8 cellular contexts compared by ENCODE assay signal in genomic region chr9:127561491-127562270, GRCh38. TPM values are rescaled to one million over a fixed set of nuclear protein-coding genes. Genes with fewer than 3 reads are reported as not detected.
DNase-seq lines count a peak whose midpoint lies in the region; ATAC-seq and TF ChIP-seq lines count a peak whose summit lies in the region.

No MANE protein-coding gene starts in this region.

- H3K4me3 Mint-ChIP-seq in activated naive CD4-positive, alpha-beta T cell treated with anti-CD3 and anti-CD28 coated beads, Interleukin-2, amount 10 ng/mL, durations not matched to agents 7 days and 5 days, result peak overlapping the region; percentile 0
- no peak overlapping the region for H3K4me3 Mint-ChIP-seq in activated CD4-positive, alpha-beta memory T cell treated with anti-CD3 and anti-CD28 coated beads for 36 hours

- H3K9me3 Mint-ChIP-seq in activated naive CD4-positive, alpha-beta T cell treated with anti-CD3 and anti-CD28 coated beads, Interleukin-2, amount 10 ng/mL, durations not matched to agents 7 days and 5 days, result no peaks in the 10 kb centered on the region
- no peaks in the 10 kb centered on the region for H3K9me3 Mint-ChIP-seq in activated CD4-positive, alpha-beta memory T cell treated with anti-CD3 and anti-CD28 coated beads for 36 hours

- no peak for TF ChIP-seq CTCF in foreskin keratinocyte (conservative IDR thresholded peaks at IDR 0.05)

- DNase-seq in activated naive CD4-positive, alpha-beta T cell treated with anti-CD3 and anti-CD28 coated beads, Interleukin-2, amount 10 ng/mL, durations not matched to agents 7 days and 5 days, result no peak
- DNase-seq in activated naive CD4-positive, alpha-beta T cell treated with anti-CD3 and anti-CD28 coated beads, Interleukin-2, amount 50 U/mL, for 16 hours, result no peak
- DNase-seq in activated CD4-positive, alpha-beta memory T cell treated with anti-CD3 and anti-CD28 coated beads for 36 hours, result peak; percentile 32
- DNase-seq in foreskin keratinocyte (peak; percentile 99 to 100), pulmonary artery endothelial cell (ENCODE audit: low read depth, low spot score) (peak; percentile 66), cerebellum (ENCODE audit: low spot score) (no peak), middle frontal gyrus (ENCODE audit: extremely low spot score, low spot score) (no peak)

- ATAC-seq in foreskin keratinocyte, result peak; percentile 86
- ATAC-seq in HG03469 (IDR thresholded peaks at IDR 0.05; ENCODE audit: unreplicated experiment), result no peak

- peaks cover 68% of the 10 kb centered on the region for H3K36me3 Mint-ChIP-seq in activated naive CD4-positive, alpha-beta T cell treated with anti-CD3 and anti-CD28 coated beads, Interleukin-2, amount 10 ng/mL, durations not matched to agents 7 days and 5 days
- no peaks in the 10 kb centered on the region for H3K36me3 Mint-ChIP-seq in activated CD4-positive, alpha-beta memory T cell treated with anti-CD3 and anti-CD28 coated beads for 36 hours

- intact Hi-C loops in activated CD4-positive, alpha-beta memory T cell treated with anti-CD3 and anti-CD28 coated beads for 36 hours (cut with micrococcal nuclease), result no loop called here

- CTCF ChIA-PET in activated naive CD4-positive, alpha-beta T cell treated with anti-CD3 and anti-CD28 coated beads, Interleukin-2, amount 10 ng/mL, durations not matched to agents 7 days and 5 days (lab: Charles Lee), result no interaction called here
- CTCF ChIA-PET in activated CD4-positive, alpha-beta memory T cell treated with anti-CD3 and anti-CD28 coated beads for 36 hours (lab: Charles Lee), result interaction anchor here (0.6 to 1.0 kb wide), 2 partner anchors 21 to 26 kb away, joined by 3 read pairs; no protein-coding TSS in a partner anchor

- H3K27me3 ChIP-seq in foreskin keratinocyte, result no peaks in the 10 kb centered on the region

- peak overlapping the region; percentile 31 for H3K27ac Mint-ChIP-seq in activated naive CD4-positive, alpha-beta T cell treated with anti-CD3 and anti-CD28 coated beads, Interleukin-2, amount 10 ng/mL, durations not matched to agents 7 days and 5 days
- H3K27ac Mint-ChIP-seq in activated CD4-positive, alpha-beta memory T cell treated with anti-CD3 and anti-CD28 coated beads for 36 hours, result no peak overlapping the region

- peak overlapping the region; percentile 75 for H3K27ac ChIP-seq in foreskin keratinocyte

- H3K4me1 ChIP-seq in foreskin keratinocyte, result peaks cover 53% of the 10 kb centered on the region

- no peaks in the 10 kb centered on the region for H3K27me3 Mint-ChIP-seq in activated naive CD4-positive, alpha-beta T cell treated with anti-CD3 and anti-CD28 coated beads, Interleukin-2, amount 10 ng/mL, durations not matched to agents 7 days and 5 days
- no peaks in the 10 kb centered on the region for H3K27me3 Mint-ChIP-seq in activated CD4-positive, alpha-beta memory T cell treated with anti-CD3 and anti-CD28 coated beads for 36 hours

- peaks cover 91% of the 10 kb centered on the region for H3K4me1 Mint-ChIP-seq in activated naive CD4-positive, alpha-beta T cell treated with anti-CD3 and anti-CD28 coated beads, Interleukin-2, amount 10 ng/mL, durations not matched to agents 7 days and 5 days
- H3K4me1 Mint-ChIP-seq in activated CD4-positive, alpha-beta memory T cell treated with anti-CD3 and anti-CD28 coated beads for 36 hours (ENCODE audit: low read depth), result peaks cover 30% of the 10 kb centered on the region

- POLR2A ChIA-PET in activated CD4-positive, alpha-beta memory T cell treated with anti-CD3 and anti-CD28 coated beads for 36 hours (lab: Charles Lee), result no interaction called here

RNA-seq across cellular contexts. Expression of gene STXBP1, which starts 50.4 kb away (rescaled TPM):
- total RNA-seq in activated CD4-positive, alpha-beta memory T cell treated with anti-CD3 and anti-CD28 coated beads for 36 hours, result 10 to 100 TPM; 27.3 to 27.8 TPM
- 20.2 and 20.6 TPM in 2 replicates for total RNA-seq in foreskin keratinocyte
- polyA plus RNA-seq in foreskin keratinocyte, result 15.5 and 18.7 TPM in 2 replicates
- 16.0 and 19.0 TPM in 2 replicates for total RNA-seq in pulmonary artery endothelial cell
- 96.1 TPM for total RNA-seq in cerebellum

Comparison
In these comparisons a context has a peak if more than half of its experiments do, and no peak if none do; other contexts are left out.
1. DNase-seq: peak in activated CD4-positive, alpha-beta memory T cell treated with anti-CD3 and anti-CD28 coated beads for 36 hours (single experiment), foreskin keratinocyte (2 of 2) and pulmonary artery endothelial cell (single experiment); none in activated naive CD4-positive, alpha-beta T cell treated with anti-CD3 and anti-CD28 coated beads, Interleukin-2, amount 10 ng/mL, durations not matched to agents 7 days and 5 days (single experiment), activated naive CD4-positive, alpha-beta T cell treated with anti-CD3 and anti-CD28 coated beads, Interleukin-2, amount 50 U/mL, for 16 hours (single experiment), cerebellum (single experiment) and middle frontal gyrus (single experiment).